8 cellular contexts compared by ENCODE assay signal in the genomic region with DNA sequence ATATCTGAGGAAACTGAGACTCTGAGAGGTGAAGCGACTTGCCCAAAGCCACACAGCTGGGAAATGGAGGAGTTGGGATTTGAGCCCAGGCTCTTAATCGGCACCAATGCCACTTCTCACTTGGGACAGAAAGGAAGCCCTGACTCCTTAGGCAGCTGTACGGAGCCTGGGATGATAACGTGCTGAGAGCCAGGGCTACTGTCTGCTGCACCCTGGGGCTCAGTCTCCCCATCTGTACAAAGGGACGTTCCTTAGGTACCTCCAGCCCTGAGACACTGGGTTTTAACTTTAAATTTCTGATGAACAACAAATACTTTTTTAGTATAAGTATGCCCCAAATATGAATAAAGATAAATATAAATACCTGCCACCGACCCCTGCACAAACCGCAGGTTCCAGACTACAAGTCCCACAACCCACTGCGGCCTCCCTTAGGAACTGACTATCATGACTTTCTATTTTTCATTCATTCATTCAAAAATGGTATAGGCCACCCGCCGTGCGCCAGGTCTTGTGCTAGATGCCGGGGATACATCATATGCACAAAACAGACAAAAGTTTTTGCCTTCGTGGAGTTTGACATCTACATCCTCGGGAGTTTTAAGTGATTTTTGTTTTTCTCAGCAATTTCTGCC. TPM values are rescaled to one million over a fixed set of nuclear protein-coding genes. Genes with fewer than 3 reads are reported as not detected.
DNase-seq lines count a peak whose midpoint lies in the region; ATAC-seq, FAIRE-seq and TF ChIP-seq lines count a peak whose summit lies in the region.

No MANE protein-coding gene starts in this region.

- DNase-seq in A549 (ENCODE audit: low read depth in 1 of 2, low spot score in 1 of 2) (peak in 1 of 2 experiments; percentile 28), OCI-M1 (lab: John Stamatoyannopoulos, UW) (peak; percentile 88), cardiac septum (ENCODE audit: low spot score) (peak; percentile 86), psoas muscle (peak; percentile 73 to 86)
- DNase-seq in activated naive CD4-positive, alpha-beta T cell treated with anti-CD3 and anti-CD28 coated beads, Interleukin-2, amount 10 ng/mL, durations not matched to agents 7 days and 5 days = peak; percentile 83

- FAIRE-seq in A549 (lab: Jason Lieb, UNC) = no peak

- peak overlapping the region; percentile 95 for H3K27ac Mint-ChIP-seq in activated naive CD4-positive, alpha-beta T cell treated with anti-CD3 and anti-CD28 coated beads, Interleukin-2, amount 10 ng/mL, durations not matched to agents 7 days and 5 days

- no peaks in the 10 kb centered on the region for H3K9me3 ChIP-seq in A549
- no peaks in the 10 kb centered on the region for H3K9me3 ChIP-seq in psoas muscle

- POLR2A ChIA-PET in A549 (lab: Yijun Ruan, JAX) = no interaction called here

- ATAC-seq in A549 (peak; percentile 74 to 77), GM18868 (IDR thresholded peaks at IDR 0.05; ENCODE audit: unreplicated experiment) (peak; percentile 11), HG03439 (IDR thresholded peaks at IDR 0.05; ENCODE audit: unreplicated experiment) (peak; percentile 21), psoas muscle (peak; percentile 59 to 75 (median 64)), GM19467 (IDR thresholded peaks at IDR 0.05; ENCODE audit: unreplicated experiment) (no peak)

- no peaks in the 10 kb centered on the region for H3K36me3 ChIP-seq in psoas muscle (ENCODE audit: insufficient read depth in 1 of 2, low read depth in 1 of 2)

- no peaks in the 10 kb centered on the region for H3K9me3 Mint-ChIP-seq in activated naive CD4-positive, alpha-beta T cell treated with anti-CD3 and anti-CD28 coated beads, Interleukin-2, amount 10 ng/mL, durations not matched to agents 7 days and 5 days

- TF ChIP-seq CTCF in A549 (IDR thresholded peaks at IDR 0.05) = no peak
- TF ChIP-seq CTCF in psoas muscle (IDR thresholded peaks at IDR 0.05) = no peak

- no peak for TF ChIP-seq EP300 in A549 (IDR thresholded peaks at IDR 0.05)

- peak overlapping the region; percentile 90 for H3K4me3 Mint-ChIP-seq in activated naive CD4-positive, alpha-beta T cell treated with anti-CD3 and anti-CD28 coated beads, Interleukin-2, amount 10 ng/mL, durations not matched to agents 7 days and 5 days

- H3K4me3 ChIP-seq in A549 = peak overlapping the region; percentile 97
- H3K4me3 ChIP-seq in psoas muscle = peak overlapping the region; percentile 84

- H3K4me1 ChIP-seq in A549 = peaks cover 11% of the 10 kb centered on the region
- H3K4me1 ChIP-seq in psoas muscle = peaks cover 16% of the 10 kb centered on the region

- intact Hi-C loops in cardiac septum (cut with DNase I) = loop anchor here (10.0 kb wide), 1 partner anchor 250 kb away; no protein-coding TSS in a partner anchor
- intact Hi-C loops in psoas muscle (cut with DNase I) = loop anchor here in 1 of 2 donors (5.0 kb wide), 1 partner anchor 233 kb away; no protein-coding TSS in a partner anchor

- no peak for TF ChIP-seq POLR2A in A549 (IDR thresholded peaks at IDR 0.05; ENCODE audit: low read length)

- H3K4me1 Mint-ChIP-seq in activated naive CD4-positive, alpha-beta T cell treated with anti-CD3 and anti-CD28 coated beads, Interleukin-2, amount 10 ng/mL, durations not matched to agents 7 days and 5 days = peaks cover 57% of the 10 kb centered on the region

- peaks cover 41% of the 10 kb centered on the region for H3K36me3 Mint-ChIP-seq in activated naive CD4-positive, alpha-beta T cell treated with anti-CD3 and anti-CD28 coated beads, Interleukin-2, amount 10 ng/mL, durations not matched to agents 7 days and 5 days

- peak overlapping the region; percentile 73 for H3K4me2 ChIP-seq in A549

- TF ChIP-seq RAD21 in A549 (conservative IDR thresholded peaks at IDR 0.05 in 1 of 2, IDR thresholded peaks at IDR 0.05 in 1 of 2) = no peak

- peak overlapping the region; percentile 89 to 92 for H3K27ac ChIP-seq in A549
- H3K27ac ChIP-seq in psoas muscle = peak overlapping the region; percentile 76

- CTCF ChIA-PET in A549 (lab: Yijun Ruan, JAX) = interaction anchor here (0.6 to 1.1 kb wide), 2 partner anchors 22 to 81 kb away, joined by 4 to 5 read pairs; no protein-coding TSS in a partner anchor
- CTCF ChIA-PET in activated naive CD4-positive, alpha-beta T cell treated with anti-CD3 and anti-CD28 coated beads, Interleukin-2, amount 10 ng/mL, durations not matched to agents 7 days and 5 days (lab: Charles Lee) = interaction anchor here (1.3 to 1.5 kb wide), 2 partner anchors 76 to 235 kb away, joined by 3 to 4 read pairs; no protein-coding TSS in a partner anchor

- WGBS in A549 (ENCODE audit: missing lambda C conversion rate) = 9% methylated on average over 14 of the region's 14 CpGs
- WGBS in psoas muscle, 3 donors = 13% methylated on average over 14 of the region's 14 CpGs

- H3K27me3 ChIP-seq in psoas muscle (ENCODE audit: insufficient read depth in 3 of 3, low read length in 2 of 3) = no peaks in the 10 kb centered on the region

- H3K27me3 Mint-ChIP-seq in activated naive CD4-positive, alpha-beta T cell treated with anti-CD3 and anti-CD28 coated beads, Interleukin-2, amount 10 ng/mL, durations not matched to agents 7 days and 5 days = peaks cover 4% of the 10 kb centered on the region

TF ChIP-seq in A549, 52 proteins besides CTCF, POLR2A, EP300 and RAD21:
- TF ChIP-seq RARB (CRISPR knock-in tag; IDR thresholded peaks at IDR 0.05) (no peak), BHLHE40 (IDR thresholded peaks at IDR 0.05; ENCODE audit: low read depth, low read length) (no peak), SMC3 (IDR thresholded peaks at IDR 0.05) (no peak), MAFK (IDR thresholded peaks at IDR 0.05; ENCODE audit: partially characterized antibody) (peak; percentile 78), MAZ (IDR thresholded peaks at IDR 0.05; ENCODE audit: borderline replicate concordance, low read depth, low read length) (no peak), RFX5 (IDR thresholded peaks at IDR 0.05) (no peak), FOXS1 (CRISPR knock-in tag; IDR thresholded peaks at IDR 0.05) (no peak), JUNB (IDR thresholded peaks at IDR 0.05) (no peak)
- TF ChIP-seq, protein P1, sequence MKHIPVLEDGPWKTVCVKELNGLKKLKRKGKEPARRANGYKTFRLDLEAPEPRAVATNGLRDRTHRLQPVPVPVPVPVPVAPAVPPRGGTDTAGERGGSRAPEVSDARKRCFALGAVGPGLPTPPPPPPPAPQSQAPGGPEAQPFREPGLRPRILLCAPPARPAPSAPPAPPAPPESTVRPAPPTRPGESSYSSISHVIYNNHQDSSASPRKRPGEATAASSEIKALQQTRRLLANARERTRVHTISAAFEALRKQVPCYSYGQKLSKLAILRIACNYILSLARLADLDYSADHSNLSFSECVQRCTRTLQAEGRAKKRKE (CRISPR knock-in tag; IDR thresholded peaks at IDR 0.05; ENCODE audit: low read depth) = no peak
- TF ChIP-seq, protein P2, sequence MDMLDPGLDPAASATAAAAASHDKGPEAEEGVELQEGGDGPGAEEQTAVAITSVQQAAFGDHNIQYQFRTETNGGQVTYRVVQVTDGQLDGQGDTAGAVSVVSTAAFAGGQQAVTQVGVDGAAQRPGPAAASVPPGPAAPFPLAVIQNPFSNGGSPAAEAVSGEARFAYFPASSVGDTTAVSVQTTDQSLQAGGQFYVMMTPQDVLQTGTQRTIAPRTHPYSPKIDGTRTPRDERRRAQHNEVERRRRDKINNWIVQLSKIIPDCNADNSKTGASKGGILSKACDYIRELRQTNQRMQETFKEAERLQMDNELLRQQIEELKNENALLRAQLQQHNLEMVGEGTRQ (IDR thresholded peaks at IDR 0.05) = 0 out of 2 replicates have a peak, but pooled peaks have one; percentile 34
- TF ChIP-seq, protein P3, sequence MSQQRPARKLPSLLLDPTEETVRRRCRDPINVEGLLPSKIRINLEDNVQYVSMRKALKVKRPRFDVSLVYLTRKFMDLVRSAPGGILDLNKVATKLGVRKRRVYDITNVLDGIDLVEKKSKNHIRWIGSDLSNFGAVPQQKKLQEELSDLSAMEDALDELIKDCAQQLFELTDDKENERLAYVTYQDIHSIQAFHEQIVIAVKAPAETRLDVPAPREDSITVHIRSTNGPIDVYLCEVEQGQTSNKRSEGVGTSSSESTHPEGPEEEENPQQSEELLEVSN (IDR thresholded peaks at IDR 0.05; ENCODE audit: borderline replicate concordance, low read depth) = no peak

RNA-seq across cellular contexts. Expression of a gene that starts 0.8 kb away (rescaled TPM):
- polyA plus RNA-seq in A549 (2011; rRNA removed) (22.8 and 27.6 TPM in 2 replicates), A549 (2017; fragmentation: RNase III; extraction: RNeasy Plus Mini Kit Qiagen cat#74134 plus additional on column Dnase treatment) (55.5 to 58.5 TPM (median 55.5 TPM) in 3 replicates), psoas muscle (10 to 100 TPM; 26.1 to 86.1 (median 63.7) TPM)
- polyA plus RNA-seq in A549 (2012; cell fraction: cytosol; rRNA removed) = 67.0 and 93.6 TPM in 2 replicates
- polyA plus RNA-seq in A549 (2012; cell fraction: nucleus; rRNA removed) = 158 and 222 TPM in 2 replicates
- polyA minus RNA-seq in A549 (2011; rRNA and poly(A)+ RNA removed) = 22.9 and 32.2 TPM in 2 replicates
- total RNA-seq in cardiac septum (19.0 TPM), psoas muscle (10 to 100 TPM; 15.4 to 60.9 (median 28.5) TPM)

RNA-seq across cellular contexts. Expression of a gene that starts 6.4 kb away (rescaled TPM):
- polyA plus RNA-seq in A549 (2011; rRNA removed) (0.09 TPM in 1 of 2 replicates, not detected in the other), A549 (2017; fragmentation: RNase III; extraction: RNeasy Plus Mini Kit Qiagen cat#74134 plus additional on column Dnase treatment) (0.08 to 0.33 TPM (median 0.17 TPM) in 3 replicates), psoas muscle (under 1 TPM; 0.63 to 0.94 (median 0.77) TPM)
- 0.19 and 0.22 TPM in 2 replicates for polyA plus RNA-seq in A549 (2012; cell fraction: cytosol; rRNA removed)
- 0.77 and 1.0 TPM in 2 replicates for polyA plus RNA-seq in A549 (2012; cell fraction: nucleus; rRNA removed)
- polyA minus RNA-seq in A549 (2011; rRNA and poly(A)+ RNA removed) = not detected in 2 replicates
- total RNA-seq in cardiac septum (1.2 TPM), psoas muscle (under 1 TPM; 0.40 to 0.79 (median 0.70) TPM)

RNA-seq across cellular contexts. Expression of a gene that starts 39.5 kb away (rescaled TPM):
- polyA plus RNA-seq in A549 (2011; rRNA removed) (0.31 and 0.42 TPM in 2 replicates), A549 (2017; fragmentation: RNase III; extraction: RNeasy Plus Mini Kit Qiagen cat#74134 plus additional on column Dnase treatment) (0.61 to 0.87 TPM (median 0.75 TPM) in 3 replicates), psoas muscle (under 1 TPM in 1 of 3 donors, not detected in 2; 0.06 TPM)
- 0.25 and 0.27 TPM in 2 replicates for polyA plus RNA-seq in A549 (2012; cell fraction: cytosol; rRNA removed)
- 0.92 and 0.99 TPM in 2 replicates for polyA plus RNA-seq in A549 (2012; cell fraction: nucleus; rRNA removed)
- 0.08 TPM in 1 of 2 replicates, not detected in the other for polyA minus RNA-seq in A549 (2011; rRNA and poly(A)+ RNA removed)
- total RNA-seq in cardiac septum (not detected), psoas muscle (not detected)

RNA-seq across cellular contexts. Expression of a gene that starts 49.1 kb away (rescaled TPM):
- polyA plus RNA-seq in A549 (2011; rRNA removed) (0.06 and 0.07 TPM in 2 replicates), A549 (2017; fragmentation: RNase III; extraction: RNeasy Plus Mini Kit Qiagen cat#74134 plus additional on column Dnase treatment) (0.04 TPM in 1 of 3 replicates, not detected in the others), psoas muscle (under 1 TPM; 0.18 to 0.56 (median 0.31) TPM)
- polyA plus RNA-seq in A549 (2012; cell fraction: cytosol; rRNA removed) = 0.07 and 0.10 TPM in 2 replicates
- 0.16 TPM in 1 of 2 replicates, not detected in the other for polyA plus RNA-seq in A549 (2012; cell fraction: nucleus; rRNA removed)
- polyA minus RNA-seq in A549 (2011; rRNA and poly(A)+ RNA removed) = not detected in 2 replicates
- total RNA-seq in cardiac septum (1.9 TPM), psoas muscle (1 to 10 TPM in 3 of 4 donors, under 1 TPM in 1; 0.91 to 1.9 (median 1.3) TPM)
